In the genomic region with DNA sequence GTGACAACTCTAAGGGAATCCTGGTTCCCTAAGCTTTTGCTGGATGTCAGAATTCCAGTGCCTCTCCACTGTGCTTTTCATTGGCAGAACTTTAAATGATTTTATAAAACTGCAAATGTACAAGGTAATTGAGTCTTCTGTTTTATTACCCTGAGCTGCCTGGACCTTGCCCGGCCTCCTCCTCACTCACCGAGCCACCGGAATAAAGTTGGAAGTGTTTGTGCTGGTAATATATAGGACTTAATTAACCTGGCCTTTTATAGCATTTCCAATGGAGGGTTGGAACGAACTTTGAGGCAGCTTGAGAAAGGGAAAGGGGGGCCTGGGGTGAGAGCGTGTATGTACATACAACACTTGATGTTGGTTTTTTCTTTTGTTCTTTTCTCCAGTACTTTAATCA, we compare ENCODE assay signal across 16 cellular contexts.
"Had no signal": no experiment of that assay in that cellular context is flagged by ENCODE, and none has a peak within 500 bp of the region (broad histone marks: within the 10 kb centered on the region; RNA-seq: fewer than 3 reads in every experiment).

No MANE protein-coding gene starts in this region.

- ATAC-seq: activated CD8-positive, alpha-beta T cell treated with anti-CD3 and anti-CD28 coated beads for 36 hours; sciatic nerve; T-cell had no signal

- DNase-seq: activated CD4-positive, alpha-beta T cell treated with anti-CD3 and anti-CD28 coated beads for 4 hours; activated CD8-positive, alpha-beta memory T cell treated with anti-CD3 and anti-CD28 coated beads, Interleukin-2, amount 50 U/mL, for 4 hours; activated CD8-positive, alpha-beta T cell treated with anti-CD3 and anti-CD28 coated beads for 36 hours; dorsolateral prefrontal cortex; esophagus squamous epithelium; foreskin fibroblast; left ventricle myocardium inferior; mesendoderm; stimulated activated CD4-positive, alpha-beta T cell treated with anti-CD3 and anti-CD28 coated beads, Interleukin-4, amount 100 ng/mL, for 24 hours; stomach; T-cell; uterus; WERI-Rb-1 had no signal

- H3K4me1 ChIP-seq: left ventricle myocardium inferior, stomach, uterus had no signal

- H3K9me3 Mint-ChIP-seq: activated CD8-positive, alpha-beta T cell treated with anti-CD3 and anti-CD28 coated beads for 36 hours; central memory CD8-positive, alpha-beta T cell had no signal

- H3K27me3 ChIP-seq: esophagus squamous epithelium, stomach, uterus had no signal

- H3K9me3 ChIP-seq: uterus had no signal

- FAIRE-seq: endometrium had no signal

- H3K27ac ChIP-seq: dorsolateral prefrontal cortex, left ventricle myocardium inferior, stomach, WERI-Rb-1 had no signal

- H3K36me3 Mint-ChIP-seq: T-cell had no signal

- H3K4me3 ChIP-seq: dorsolateral prefrontal cortex, esophagus squamous epithelium, left ventricle myocardium inferior, stomach, uterus had no signal

- H3K4me3 Mint-ChIP-seq: activated CD8-positive, alpha-beta T cell treated with anti-CD3 and anti-CD28 coated beads for 36 hours; central memory CD8-positive, alpha-beta T cell; T-cell had no signal

- H3K4me1 Mint-ChIP-seq: central memory CD8-positive, alpha-beta T cell; T-cell had no signal

- H3K36me3 ChIP-seq: esophagus squamous epithelium, left ventricle myocardium inferior, stomach, uterus, WERI-Rb-1 had no signal

- H3K27ac Mint-ChIP-seq: activated CD8-positive, alpha-beta T cell treated with anti-CD3 and anti-CD28 coated beads for 36 hours; T-cell had no signal
